ENCODE assay signal across 33 cellular contexts in the genomic region with DNA sequence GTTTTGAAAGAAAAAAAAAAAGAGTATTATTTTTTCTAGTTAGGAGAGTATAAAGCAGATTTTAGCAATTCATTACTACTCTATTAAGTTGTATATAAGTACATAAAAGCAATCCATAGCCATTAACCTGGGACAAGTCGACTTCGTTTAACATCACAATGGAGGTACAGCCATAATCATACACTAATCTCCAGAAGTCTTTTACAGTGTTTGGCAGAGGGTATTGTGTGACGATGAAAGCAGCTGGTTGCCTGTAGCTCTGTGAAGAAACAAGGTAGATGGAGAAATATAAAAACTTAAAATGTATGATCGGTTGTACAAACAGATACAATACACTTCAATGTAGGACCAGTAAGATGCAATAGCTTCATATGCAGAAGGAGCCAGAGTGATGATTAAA.
"Had no signal": no experiment of that assay in that cellular context is flagged by ENCODE, and none has a peak within 500 bp of the region (broad histone marks: within the 10 kb centered on the region; RNA-seq: fewer than 3 reads in every experiment).

No MANE protein-coding gene starts in this region.

- DNase-seq: activated CD4-positive, alpha-beta T cell treated with anti-CD3 and anti-CD28 coated beads for 36 hours; activated CD4-positive, alpha-beta T cell treated with anti-CD3 and anti-CD28 coated beads, Interleukin-2, amount 10 ng/mL, durations not matched to agents 7 days and 5 days; activated CD4-positive, alpha-beta T cell treated with anti-CD3 and anti-CD28 coated beads, Interleukin-2, amount 50 U/mL, for 48 hours; activated CD8-positive, alpha-beta memory T cell treated with anti-CD3 and anti-CD28 coated beads for 24 hours; activated effector memory CD4-positive, alpha-beta T cell treated with Interleukin-2 at 50 U/mL for 16 hours; activated naive CD4-positive, alpha-beta T cell; activated naive CD4-positive, alpha-beta T cell treated with anti-CD3 and anti-CD28 coated beads, Interleukin-2, amount 50 U/mL, for 16 hours; activated T-cell treated with anti-CD3 and anti-CD28 coated beads, Interleukin-2, amount 50 U/mL, for 24 hours; amniotic stem cell; aorta; cerebellar nuclear complex; Karpas-422; KBM-7; NCI-H1105; NCI-H1417 treated with DMSO at 0.1 percent for 48 hours; NCI-H187 treated with DMSO at 0.1 percent for 48 hours; NCI-H2081; NCI-H2171 treated with DMSO at 0.1 percent for 48 hours; NCI-H226; NCI-H446 treated with DMSO at 0.1 percent for 48 hours; NCI-H524; PC-3; Peyer's patch; RPMI8226; SHP77 treated with DMSO at 0.1 percent for 48 hours; SK-N-SH had no signal

- H3K9me3 Mint-ChIP-seq: WTC11 had no signal

- H3K4me3 ChIP-seq: cardiac muscle cell, Peyer's patch, SJSA1 had no signal

- H3K9me3 ChIP-seq: Peyer's patch, SJSA1, SK-N-SH had no signal

- H3K27me3 Mint-ChIP-seq: activated CD4-positive, alpha-beta T cell treated with anti-CD3 and anti-CD28 coated beads for 36 hours; activated CD4-positive, alpha-beta T cell treated with anti-CD3 and anti-CD28 coated beads, Interleukin-2, amount 10 ng/mL, durations not matched to agents 7 days and 5 days; activated T-cell treated with anti-CD3 and anti-CD28 coated beads, Interleukin-2, amount 50 U/mL, for 24 hours; IgD-negative memory B cell had no signal

- H3K4me1 ChIP-seq: Peyer's patch had no signal

- H3K27ac Mint-ChIP-seq: activated CD4-positive, alpha-beta T cell treated with anti-CD3 and anti-CD28 coated beads for 36 hours; activated CD4-positive, alpha-beta T cell treated with anti-CD3 and anti-CD28 coated beads, Interleukin-2, amount 10 ng/mL, durations not matched to agents 7 days and 5 days; IgD-negative memory B cell; T-helper 1 cell treated with Interleukin-12 subunit alpha and Interleukin-12 subunit beta and Interleukin-4 antibody, amounts not matched to agents 30 μg/mL and 1 μg/mL, for 36 hours; T-helper 2 cell treated with Interferon-gamma antibody and Interleukin-4, amounts not matched to agents 5 μg/mL and 100 μg/mL, for 36 hours; WTC11 had no signal

- H3K27me3 ChIP-seq: cardiac muscle cell, Peyer's patch, SJSA1 had no signal

- H3K4me3 Mint-ChIP-seq: activated CD4-positive, alpha-beta T cell treated with anti-CD3 and anti-CD28 coated beads for 36 hours; activated CD4-positive, alpha-beta T cell treated with anti-CD3 and anti-CD28 coated beads, Interleukin-2, amount 10 ng/mL, durations not matched to agents 7 days and 5 days; activated T-cell treated with anti-CD3 and anti-CD28 coated beads, Interleukin-2, amount 50 U/mL, for 24 hours; IgD-negative memory B cell; T-helper 1 cell treated with Interleukin-12 subunit alpha and Interleukin-12 subunit beta and Interleukin-4 antibody, amounts not matched to agents 30 μg/mL and 1 μg/mL, for 36 hours; T-helper 2 cell treated with Interferon-gamma antibody and Interleukin-4, amounts not matched to agents 5 μg/mL and 100 μg/mL, for 36 hours; WTC11 had no signal

- ATAC-seq: activated CD4-positive, alpha-beta T cell treated with anti-CD3 and anti-CD28 coated beads for 36 hours; activated CD4-positive, CD25-positive, alpha-beta regulatory T cell treated with anti-CD3 and anti-CD28 coated beads, Interleukin-2, amount 50 U/mL, for 24 hours; WTC11 had no signal
